In genomic region chr15:56524915-56525314, GRCh38 we compare ENCODE assay signal across 16 cellular contexts. TPM values are rescaled to one million over a fixed set of nuclear protein-coding genes. Genes with fewer than 3 reads are reported as not detected.
DNase-seq lines count a peak whose midpoint lies in the region; ATAC-seq and TF ChIP-seq lines count a peak whose summit lies in the region.
"Had no signal": no experiment of that assay in that cellular context is flagged by ENCODE, and none has a peak within 500 bp of the region (broad histone marks: within the 10 kb centered on the region; RNA-seq: fewer than 3 reads in every experiment).

No MANE protein-coding gene starts in this region.

- H3K4me1 Mint-ChIP-seq in activated CD8-positive, alpha-beta memory T cell treated with anti-CD3 and anti-CD28 coated beads, Interleukin-2, amount 10 ng/mL, durations not matched to agents 7 days and 5 days: no peaks in the 10 kb centered on the region
- no peaks in the 10 kb centered on the region for H3K4me1 Mint-ChIP-seq in CD14-positive monocyte
- H3K4me1 Mint-ChIP-seq: activated B cell treated with CpG ODN at 0.5 μM for 24 hours, natural killer cell had no signal

- TF ChIP-seq CTCF in CD14-positive monocyte (IDR thresholded peaks at IDR 0.05) (no peak), left lung (IDR thresholded peaks at IDR 0.05) (no peak)

- no peak overlapping the region for H3K27ac Mint-ChIP-seq in activated CD8-positive, alpha-beta memory T cell treated with anti-CD3 and anti-CD28 coated beads, Interleukin-2, amount 10 ng/mL, durations not matched to agents 7 days and 5 days
- no peak overlapping the region for H3K27ac Mint-ChIP-seq in CD14-positive monocyte
- H3K27ac Mint-ChIP-seq: activated B cell treated with CpG ODN at 0.5 μM for 24 hours, natural killer cell had no signal

- no peaks in the 10 kb centered on the region for H3K4me1 ChIP-seq in left lung
- H3K4me1 ChIP-seq: left ventricle myocardium inferior had no signal

- H3K9me3 Mint-ChIP-seq in activated CD8-positive, alpha-beta memory T cell treated with anti-CD3 and anti-CD28 coated beads, Interleukin-2, amount 10 ng/mL, durations not matched to agents 7 days and 5 days (ENCODE audit: low read depth): no peaks in the 10 kb centered on the region
- H3K9me3 Mint-ChIP-seq in CD14-positive monocyte: peaks cover 0 to 5% (median 2%) of the 10 kb centered on the region in 7 donors
- H3K9me3 Mint-ChIP-seq: activated B cell treated with CpG ODN at 0.5 μM for 24 hours, natural killer cell had no signal

- DNase-seq in Daoy (ENCODE audit: low read depth) (peak; percentile 53), M059J (ENCODE audit: low read depth) (peak; percentile 85), astrocyte of the hippocampus (ENCODE audit: low read depth, low spot score) (peak; percentile 59), myocyte (ENCODE audit: low read depth) (peak; percentile 94), NCI-H2107 (lab: John Stamatoyannopoulos, UW) (no peak), CD14-positive monocyte (ENCODE audit: low spot score) (no peak), left lung (no peak)
- DNase-seq in activated CD8-positive, alpha-beta memory T cell treated with anti-CD3 and anti-CD28 coated beads, Interleukin-2, amount 10 ng/mL, durations not matched to agents 7 days and 5 days: no peak
- DNase-seq: activated B cell treated with CpG ODN at 0.5 μM for 24 hours; caudate nucleus; left ventricle myocardium inferior; natural killer cell; NCI-H1092; NCI-H526; stimulated activated CD4-positive, alpha-beta T cell treated with anti-CD3 and anti-CD28 coated beads, Interleukin-2, amount 100 ng/mL, for 24 hours had no signal

- H3K4me3 Mint-ChIP-seq in activated CD8-positive, alpha-beta memory T cell treated with anti-CD3 and anti-CD28 coated beads, Interleukin-2, amount 10 ng/mL, durations not matched to agents 7 days and 5 days: no peak overlapping the region
- no peak overlapping the region for H3K4me3 Mint-ChIP-seq in CD14-positive monocyte
- H3K4me3 Mint-ChIP-seq: activated B cell treated with CpG ODN at 0.5 μM for 24 hours, natural killer cell had no signal

- H3K36me3 Mint-ChIP-seq in activated CD8-positive, alpha-beta memory T cell treated with anti-CD3 and anti-CD28 coated beads, Interleukin-2, amount 10 ng/mL, durations not matched to agents 7 days and 5 days: no peaks in the 10 kb centered on the region
- H3K36me3 Mint-ChIP-seq in CD14-positive monocyte: no peaks in the 10 kb centered on the region
- H3K36me3 Mint-ChIP-seq: natural killer cell had no signal

- no peak overlapping the region for H3K4me3 ChIP-seq in left lung
- H3K4me3 ChIP-seq: left ventricle myocardium inferior, thoracic aorta had no signal

- intact Hi-C loops in CD14-positive monocyte (cut with micrococcal nuclease) (no loop called here), left lung (cut with DNase I) (no loop called here)

- no peaks in the 10 kb centered on the region for H3K9me3 ChIP-seq in left lung
- H3K9me3 ChIP-seq: thoracic aorta had no signal

- H3K36me3 ChIP-seq in left lung: no peaks in the 10 kb centered on the region
- H3K36me3 ChIP-seq: left ventricle myocardium inferior, thoracic aorta had no signal

- CTCF ChIA-PET in activated CD8-positive, alpha-beta memory T cell treated with anti-CD3 and anti-CD28 coated beads, Interleukin-2, amount 10 ng/mL, durations not matched to agents 7 days and 5 days (lab: Charles Lee): no interaction called here

- H3K27ac ChIP-seq in left lung: no peak overlapping the region
- H3K27ac ChIP-seq: left ventricle myocardium inferior, thoracic aorta had no signal

- no peak for ATAC-seq in activated CD8-positive, alpha-beta memory T cell treated with anti-CD3 and anti-CD28 coated beads, Interleukin-2, amount 10 ng/mL, durations not matched to agents 7 days and 5 days
- ATAC-seq in left lung: no peak
- ATAC-seq: natural killer cell had no signal

- H3K27me3 ChIP-seq in left lung: no peaks in the 10 kb centered on the region

- peaks cover 36% of the 10 kb centered on the region for H3K27me3 Mint-ChIP-seq in activated CD8-positive, alpha-beta memory T cell treated with anti-CD3 and anti-CD28 coated beads, Interleukin-2, amount 10 ng/mL, durations not matched to agents 7 days and 5 days
- H3K27me3 Mint-ChIP-seq in CD14-positive monocyte (ENCODE audit: low read depth in 3 of 3): peaks cover 0 to 1% (median 0%) of the 10 kb centered on the region in 3 donors

RNA-seq across cellular contexts. Expression of gene MNS1, which starts 60.0 kb away (rescaled TPM):
- total RNA-seq in Daoy (2014; rRNA removed; shearing (Covaris generic)): 10.4 and 12.3 TPM in 2 replicates
- 3.4 and 5.6 TPM in 2 replicates for total RNA-seq in M059J (2014; rRNA removed; shearing (Covaris generic))
- total RNA-seq in myocyte: 2.4 and 2.5 TPM in 2 replicates
- polyA plus RNA-seq in myocyte (2012): 1.6 TPM
- total RNA-seq in activated CD8-positive, alpha-beta memory T cell treated with anti-CD3 and anti-CD28 coated beads, Interleukin-2, amount 10 ng/mL, durations not matched to agents 7 days and 5 days: under 1 TPM; 0.44 to 0.94 TPM
- polyA plus RNA-seq in CD14-positive monocyte: under 1 TPM in 1 of 2 donors, not detected in 1; 0.29 TPM
- 1 to 10 TPM; 3.9 to 4.1 TPM for total RNA-seq in left lung

Comparison
In these comparisons a context has a peak if more than half of its experiments do, and no peak if none do; other contexts are left out.
1. DNase-seq: peak in Daoy (single experiment), M059J (single experiment), astrocyte of the hippocampus (single experiment) and myocyte (single experiment); none in activated CD8-positive, alpha-beta memory T cell treated with anti-CD3 and anti-CD28 coated beads, Interleukin-2, amount 10 ng/mL, durations not matched to agents 7 days and 5 days (single experiment), NCI-H2107 (single experiment), CD14-positive monocyte (single experiment) and left lung (0 of 2).